13 cellular contexts compared by ENCODE assay signal in the genomic region with DNA sequence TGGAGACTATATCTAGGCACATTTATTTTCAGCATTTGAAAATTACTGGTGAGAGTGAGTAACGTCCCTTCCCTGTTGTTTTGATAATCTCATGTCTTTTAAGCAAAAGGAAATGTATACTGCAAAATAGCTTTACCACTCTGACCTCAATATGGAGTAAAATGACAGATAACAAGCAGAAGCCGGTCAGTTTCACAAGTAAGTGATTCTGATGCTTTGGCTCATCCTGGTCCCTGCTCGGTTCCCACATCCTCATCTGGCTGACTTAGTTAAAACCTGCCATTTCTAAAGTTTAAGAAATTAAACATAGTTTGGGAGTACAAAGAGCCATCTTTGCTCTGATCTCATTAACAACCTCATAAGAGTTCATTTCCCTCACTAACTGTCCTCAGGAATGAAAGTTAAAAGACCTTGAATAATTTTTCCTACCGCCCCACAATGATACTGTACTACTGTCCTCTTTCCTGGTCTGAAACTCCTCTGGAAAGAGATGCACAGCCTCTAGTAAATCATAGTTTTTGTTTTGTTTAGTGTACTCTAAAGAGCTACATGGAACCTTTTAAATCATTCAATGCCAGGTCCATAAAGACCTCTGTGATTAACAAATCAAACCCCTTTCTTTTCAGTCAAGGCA.
DNase-seq lines count a peak whose midpoint lies in the region; ATAC-seq, FAIRE-seq and TF ChIP-seq lines count a peak whose summit lies in the region.
"Had no signal": no experiment of that assay in that cellular context is flagged by ENCODE, and none has a peak within 500 bp of the region (broad histone marks: within the 10 kb centered on the region; RNA-seq: fewer than 3 reads in every experiment).

No MANE protein-coding gene starts in this region.

- H3K4me1 Mint-ChIP-seq in activated naive CD8-positive, alpha-beta T cell treated with anti-CD3 and anti-CD28 coated beads for 36 hours, result peaks cover 90% of the 10 kb centered on the region
- peaks cover 2% of the 10 kb centered on the region for H3K4me1 Mint-ChIP-seq in osteocyte (ENCODE audit: unreplicated experiment)
- no peaks in the 10 kb centered on the region for H3K4me1 Mint-ChIP-seq in endothelial cell (ENCODE audit: unreplicated experiment)

- peak; percentile 51 for FAIRE-seq in GM19239 (lab: Jason Lieb, UNC)

- peak overlapping the region; percentile 9 for H3K4me3 Mint-ChIP-seq in activated naive CD8-positive, alpha-beta T cell treated with anti-CD3 and anti-CD28 coated beads for 36 hours
- H3K4me3 Mint-ChIP-seq in osteocyte (ENCODE audit: unreplicated experiment), result no peak overlapping the region
- H3K4me3 Mint-ChIP-seq in endothelial cell (ENCODE audit: unreplicated experiment), result no peak overlapping the region

- TF ChIP-seq CTCF in GM06990 (IDR thresholded peaks at IDR 0.05; ENCODE audit: insufficient read depth, low read length, poor library complexity, severe bottlenecking), result no peak
- no peak for TF ChIP-seq CTCF in prostate gland (IDR thresholded peaks at IDR 0.05)
- TF ChIP-seq CTCF in osteocyte (IDR thresholded peaks at IDR 0.05), result no peak
- no peak for TF ChIP-seq CTCF in left lung (IDR thresholded peaks at IDR 0.05)
- TF ChIP-seq CTCF in endothelial cell (IDR thresholded peaks at IDR 0.05; ENCODE audit: unreplicated experiment), result no peak

- H3K27me3 Mint-ChIP-seq in activated naive CD8-positive, alpha-beta T cell treated with anti-CD3 and anti-CD28 coated beads for 36 hours, result no peaks in the 10 kb centered on the region
- H3K27me3 Mint-ChIP-seq in osteocyte (ENCODE audit: unreplicated experiment), result peaks cover 2% of the 10 kb centered on the region
- peaks cover 1% of the 10 kb centered on the region for H3K27me3 Mint-ChIP-seq in endothelial cell (ENCODE audit: unreplicated experiment)

- TF ChIP-seq POLR2A in prostate gland (IDR thresholded peaks at IDR 0.05), result no peak

- H3K27ac Mint-ChIP-seq in activated naive CD8-positive, alpha-beta T cell treated with anti-CD3 and anti-CD28 coated beads for 36 hours, result peak overlapping the region; percentile 81
- H3K27ac Mint-ChIP-seq in osteocyte (ENCODE audit: unreplicated experiment), result no peak overlapping the region
- no peak overlapping the region for H3K27ac Mint-ChIP-seq in endothelial cell (ENCODE audit: unreplicated experiment)

- H3K4me1 ChIP-seq in prostate gland (replicated peaks) (no peaks in the 10 kb centered on the region), left lung (no peaks in the 10 kb centered on the region)
- H3K4me1 ChIP-seq: uterus had no signal

- DNase-seq in GM06990 (ENCODE audit: extremely low read depth, insufficient read length), result peak; percentile 49
- DNase-seq in GM19239 (ENCODE audit: insufficient read length, low spot score), result no peak
- no peak for DNase-seq in activated naive CD8-positive, alpha-beta T cell treated with anti-CD3 and anti-CD28 coated beads for 36 hours
- DNase-seq in prostate gland (ENCODE audit: low spot score), result no peak
- no peak for DNase-seq in osteocyte (ENCODE audit: extremely low spot score, unreplicated experiment)
- no peak for DNase-seq in left lung
- no peak for DNase-seq in endothelial cell (ENCODE audit: low spot score)
- DNase-seq: activated CD4-positive, CD25-positive, alpha-beta regulatory T cell treated with anti-CD3 and anti-CD28 coated beads, Interleukin-2, amount 50 U/mL, for 72 hours; HCEC 1CT; midbrain; SHP77 treated with DMSO at 0.1 percent for 48 hours; uterus had no signal

- peaks cover 2% of the 10 kb centered on the region; the same call in 1 of the 2 replicates for H3K36me3 ChIP-seq in GM06990 (ENCODE audit: control insufficient read depth, insufficient read depth, low read length)
- H3K36me3 ChIP-seq in prostate gland, result no peaks in the 10 kb centered on the region
- no peaks in the 10 kb centered on the region for H3K36me3 ChIP-seq in left lung
- H3K36me3 ChIP-seq: uterus had no signal

- H3K27ac ChIP-seq in prostate gland, result no peak overlapping the region
- H3K27ac ChIP-seq in left lung, result no peak overlapping the region
- H3K27ac ChIP-seq: uterus had no signal

- H3K9me3 Mint-ChIP-seq in activated naive CD8-positive, alpha-beta T cell treated with anti-CD3 and anti-CD28 coated beads for 36 hours, result peaks cover 10% of the 10 kb centered on the region
- H3K9me3 Mint-ChIP-seq in osteocyte (ENCODE audit: unreplicated experiment) (peaks cover 8% of the 10 kb centered on the region), endothelial cell (ENCODE audit: unreplicated experiment) (no peaks in the 10 kb centered on the region)

- no peaks in the 10 kb centered on the region for H3K27me3 ChIP-seq in GM06990 (replicated peaks; ENCODE audit: control insufficient read depth, insufficient read depth, low read length)
- H3K27me3 ChIP-seq in prostate gland (replicated peaks; ENCODE audit: insufficient read depth), result no peaks in the 10 kb centered on the region
- H3K27me3 ChIP-seq in left lung, result no peaks in the 10 kb centered on the region
- H3K27me3 ChIP-seq: uterus had no signal

- no peaks in the 10 kb centered on the region for H3K9me3 ChIP-seq in prostate gland
- no peaks in the 10 kb centered on the region for H3K9me3 ChIP-seq in left lung
- H3K9me3 ChIP-seq: uterus had no signal

- H3K36me3 Mint-ChIP-seq in activated naive CD8-positive, alpha-beta T cell treated with anti-CD3 and anti-CD28 coated beads for 36 hours, result peaks cover 29% of the 10 kb centered on the region
- H3K36me3 Mint-ChIP-seq in osteocyte (ENCODE audit: unreplicated experiment) (peaks cover 9% of the 10 kb centered on the region), endothelial cell (ENCODE audit: low read depth, unreplicated experiment) (peaks cover 7% of the 10 kb centered on the region)

- ATAC-seq in HG03095 (IDR thresholded peaks at IDR 0.05; ENCODE audit: unreplicated experiment) (peak; percentile 50), left lung (no peak)

- intact Hi-C loops in prostate gland (cut with DNase I) (no loop called here), left lung (cut with DNase I) (no loop called here)

- WGBS in prostate gland, result 78% methylated on average over 4 of the region's 4 CpGs

- H3K4me3 ChIP-seq in GM06990 (replicated peaks; ENCODE audit: low read depth, low read length) (no peak overlapping the region), prostate gland (no peak overlapping the region), left lung (no peak overlapping the region)
- H3K4me3 ChIP-seq: uterus had no signal
